ENCODE assay signal across 1 cellular context in genomic region chr10:97292097-97292861, GRCh38.
TF ChIP-seq lines count a peak whose summit lies in the region.

ARHGAP19 (minus strand) TSS chr10:97292637; CDS start chr10:97292627, 10 bp downstream.

TF ChIP-seq in HepG2, 621 proteins besides CTCF, POLR2A, EP300 and RAD21 (continued from another document and continues in another):
- TF ChIP-seq, protein P1, sequence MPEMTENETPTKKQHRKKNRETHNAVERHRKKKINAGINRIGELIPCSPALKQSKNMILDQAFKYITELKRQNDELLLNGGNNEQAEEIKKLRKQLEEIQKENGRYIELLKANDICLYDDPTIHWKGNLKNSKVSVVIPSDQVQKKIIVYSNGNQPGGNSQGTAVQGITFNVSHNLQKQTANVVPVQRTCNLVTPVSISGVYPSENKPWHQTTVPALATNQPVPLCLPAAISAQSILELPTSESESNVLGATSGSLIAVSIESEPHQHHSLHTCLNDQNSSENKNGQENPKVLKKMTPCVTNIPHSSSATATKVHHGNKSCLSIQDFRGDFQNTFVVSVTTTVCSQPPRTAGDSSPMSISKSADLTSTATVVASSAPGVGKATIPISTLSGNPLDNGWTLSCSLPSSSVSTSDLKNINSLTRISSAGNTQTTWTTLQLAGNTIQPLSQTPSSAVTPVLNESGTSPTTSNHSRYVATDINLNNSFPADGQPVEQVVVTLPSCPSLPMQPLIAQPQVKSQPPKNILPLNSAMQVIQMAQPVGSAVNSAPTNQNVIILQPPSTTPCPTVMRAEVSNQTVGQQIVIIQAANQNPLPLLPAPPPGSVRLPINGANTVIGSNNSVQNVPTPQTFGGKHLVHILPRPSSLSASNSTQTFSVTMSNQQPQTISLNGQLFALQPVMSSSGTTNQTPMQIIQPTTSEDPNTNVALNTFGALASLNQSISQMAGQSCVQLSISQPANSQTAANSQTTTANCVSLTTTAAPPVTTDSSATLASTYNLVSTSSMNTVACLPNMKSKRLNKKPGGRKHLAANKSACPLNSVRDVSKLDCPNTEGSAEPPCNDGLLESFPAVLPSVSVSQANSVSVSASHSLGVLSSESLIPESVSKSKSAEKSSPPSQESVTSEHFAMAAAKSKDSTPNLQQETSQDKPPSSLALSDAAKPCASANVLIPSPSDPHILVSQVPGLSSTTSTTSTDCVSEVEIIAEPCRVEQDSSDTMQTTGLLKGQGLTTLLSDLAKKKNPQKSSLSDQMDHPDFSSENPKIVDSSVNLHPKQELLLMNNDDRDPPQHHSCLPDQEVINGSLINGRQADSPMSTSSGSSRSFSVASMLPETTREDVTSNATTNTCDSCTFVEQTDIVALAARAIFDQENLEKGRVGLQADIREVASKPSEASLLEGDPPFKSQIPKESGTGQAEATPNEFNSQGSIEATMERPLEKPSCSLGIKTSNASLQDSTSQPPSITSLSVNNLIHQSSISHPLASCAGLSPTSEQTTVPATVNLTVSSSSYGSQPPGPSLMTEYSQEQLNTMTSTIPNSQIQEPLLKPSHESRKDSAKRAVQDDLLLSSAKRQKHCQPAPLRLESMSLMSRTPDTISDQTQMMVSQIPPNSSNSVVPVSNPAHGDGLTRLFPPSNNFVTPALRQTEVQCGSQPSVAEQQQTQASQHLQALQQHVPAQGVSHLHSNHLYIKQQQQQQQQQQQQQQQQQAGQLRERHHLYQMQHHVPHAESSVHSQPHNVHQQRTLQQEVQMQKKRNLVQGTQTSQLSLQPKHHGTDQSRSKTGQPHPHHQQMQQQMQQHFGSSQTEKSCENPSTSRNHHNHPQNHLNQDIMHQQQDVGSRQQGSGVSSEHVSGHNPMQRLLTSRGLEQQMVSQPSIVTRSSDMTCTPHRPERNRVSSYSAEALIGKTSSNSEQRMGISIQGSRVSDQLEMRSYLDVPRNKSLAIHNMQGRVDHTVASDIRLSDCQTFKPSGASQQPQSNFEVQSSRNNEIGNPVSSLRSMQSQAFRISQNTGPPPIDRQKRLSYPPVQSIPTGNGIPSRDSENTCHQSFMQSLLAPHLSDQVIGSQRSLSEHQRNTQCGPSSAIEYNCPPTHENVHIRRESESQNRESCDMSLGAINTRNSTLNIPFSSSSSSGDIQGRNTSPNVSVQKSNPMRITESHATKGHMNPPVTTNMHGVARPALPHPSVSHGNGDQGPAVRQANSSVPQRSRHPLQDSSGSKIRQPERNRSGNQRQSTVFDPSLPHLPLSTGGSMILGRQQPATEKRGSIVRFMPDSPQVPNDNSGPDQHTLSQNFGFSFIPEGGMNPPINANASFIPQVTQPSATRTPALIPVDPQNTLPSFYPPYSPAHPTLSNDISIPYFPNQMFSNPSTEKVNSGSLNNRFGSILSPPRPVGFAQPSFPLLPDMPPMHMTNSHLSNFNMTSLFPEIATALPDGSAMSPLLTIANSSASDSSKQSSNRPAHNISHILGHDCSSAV (CRISPR knock-in tag; IDR thresholded peaks at IDR 0.05; ENCODE audit: borderline replicate concordance), result no peak
- TF ChIP-seq ZNF589 (CRISPR knock-in tag; conservative IDR thresholded peaks at IDR 0.05) (no peak), ZBTB46 (CRISPR knock-in tag; IDR thresholded peaks at IDR 0.05; ENCODE audit: borderline replicate concordance) (no peak), ZFY (CRISPR knock-in tag; IDR thresholded peaks at IDR 0.05) (peak; percentile 96), GTF3A (CRISPR knock-in tag; conservative IDR thresholded peaks at IDR 0.05) (no peak), KAT2B (IDR thresholded peaks at IDR 0.05; ENCODE audit: borderline replicate concordance, low read depth, low read length) (no peak), NPAS2 (CRISPR knock-in tag; IDR thresholded peaks at IDR 0.05; ENCODE audit: borderline replicate concordance) (no peak), MTF2 (CRISPR knock-in tag; IDR thresholded peaks at IDR 0.05; ENCODE audit: borderline replicate concordance) (no peak), PBX2 (CRISPR knock-in tag; IDR thresholded peaks at IDR 0.05) (peak; percentile 84), ZFP62 (CRISPR knock-in tag; IDR thresholded peaks at IDR 0.05) (no peak), MBD4 (IDR thresholded peaks at IDR 0.05; ENCODE audit: borderline replicate concordance, low read length) (no peak), CC2D1A (CRISPR knock-in tag; IDR thresholded peaks at IDR 0.05) (no peak), NFIB (CRISPR knock-in tag; IDR thresholded peaks at IDR 0.05; ENCODE audit: borderline replicate concordance) (no peak), HNRNPH1 (optimal IDR thresholded peaks at IDR 0.05; ENCODE audit: low read depth, low read length) (no peak), ZNF138 (CRISPR knock-in tag; IDR thresholded peaks at IDR 0.05; ENCODE audit: low read depth) (no peak), ZBTB39 (CRISPR knock-in tag; IDR thresholded peaks at IDR 0.05) (no peak), RNF2 (conservative IDR thresholded peaks at IDR 0.05; ENCODE audit: low read depth) (no peak), ZBTB7B (CRISPR knock-in tag; IDR thresholded peaks at IDR 0.05) (peak; percentile 87), GZF1 (CRISPR knock-in tag; IDR thresholded peaks at IDR 0.05) (0 out of 2 replicates have a peak, but pooled peaks have one; percentile 66), SRSF9 (IDR thresholded peaks at IDR 0.05; ENCODE audit: borderline replicate concordance, insufficient read depth, low read depth, low read length, poor library complexity, severe bottlenecking) (no peak), ZNF792 (CRISPR knock-in tag; IDR thresholded peaks at IDR 0.05) (peak; percentile 78), RFX3 (CRISPR knock-in tag; IDR thresholded peaks at IDR 0.05) (peak; percentile 53; the same call in 1 of the 2 replicates), JARID2 (CRISPR knock-in tag; IDR thresholded peaks at IDR 0.05; ENCODE audit: insufficient replicate concordance) (peak; percentile 75), ETV6 (CRISPR knock-in tag; conservative IDR thresholded peaks at IDR 0.05) (0 out of 2 replicates have a peak, but pooled peaks have one; percentile 37), TMF1 (CRISPR knock-in tag; IDR thresholded peaks at IDR 0.05; ENCODE audit: low read depth) (peak; percentile 79; the same call in 1 of the 2 replicates), ZNF235 (CRISPR knock-in tag; IDR thresholded peaks at IDR 0.05; ENCODE audit: borderline replicate concordance) (0 out of 2 replicates have a peak, but pooled peaks have one; percentile 60), ARNT (IDR thresholded peaks at IDR 0.05) (no peak), KDM5B (CRISPR knock-in tag; IDR thresholded peaks at IDR 0.05; ENCODE audit: borderline replicate concordance) (peak; percentile 91), GABPB1 (CRISPR knock-in tag; IDR thresholded peaks at IDR 0.05) (peak; percentile 86), ZNF674 (CRISPR knock-in tag; IDR thresholded peaks at IDR 0.05; ENCODE audit: low read depth) (no peak)
- TF ChIP-seq, protein P2, sequence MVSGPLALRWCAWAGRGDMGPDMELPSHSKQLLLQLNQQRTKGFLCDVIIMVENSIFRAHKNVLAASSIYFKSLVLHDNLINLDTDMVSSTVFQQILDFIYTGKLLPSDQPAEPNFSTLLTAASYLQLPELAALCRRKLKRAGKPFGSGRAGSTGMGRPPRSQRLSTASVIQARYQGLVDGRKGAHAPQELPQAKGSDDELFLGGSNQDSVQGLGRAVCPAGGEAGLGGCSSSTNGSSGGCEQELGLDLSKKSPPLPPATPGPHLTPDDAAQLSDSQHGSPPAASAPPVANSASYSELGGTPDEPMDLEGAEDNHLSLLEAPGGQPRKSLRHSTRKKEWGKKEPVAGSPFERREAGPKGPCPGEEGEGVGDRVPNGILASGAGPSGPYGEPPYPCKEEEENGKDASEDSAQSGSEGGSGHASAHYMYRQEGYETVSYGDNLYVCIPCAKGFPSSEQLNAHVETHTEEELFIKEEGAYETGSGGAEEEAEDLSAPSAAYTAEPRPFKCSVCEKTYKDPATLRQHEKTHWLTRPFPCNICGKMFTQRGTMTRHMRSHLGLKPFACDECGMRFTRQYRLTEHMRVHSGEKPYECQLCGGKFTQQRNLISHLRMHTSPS (CRISPR knock-in tag; IDR thresholded peaks at IDR 0.05; ENCODE audit: low read depth), result peak; percentile 30; the same call in 1 of the 2 replicates
- TF ChIP-seq, protein P3, sequence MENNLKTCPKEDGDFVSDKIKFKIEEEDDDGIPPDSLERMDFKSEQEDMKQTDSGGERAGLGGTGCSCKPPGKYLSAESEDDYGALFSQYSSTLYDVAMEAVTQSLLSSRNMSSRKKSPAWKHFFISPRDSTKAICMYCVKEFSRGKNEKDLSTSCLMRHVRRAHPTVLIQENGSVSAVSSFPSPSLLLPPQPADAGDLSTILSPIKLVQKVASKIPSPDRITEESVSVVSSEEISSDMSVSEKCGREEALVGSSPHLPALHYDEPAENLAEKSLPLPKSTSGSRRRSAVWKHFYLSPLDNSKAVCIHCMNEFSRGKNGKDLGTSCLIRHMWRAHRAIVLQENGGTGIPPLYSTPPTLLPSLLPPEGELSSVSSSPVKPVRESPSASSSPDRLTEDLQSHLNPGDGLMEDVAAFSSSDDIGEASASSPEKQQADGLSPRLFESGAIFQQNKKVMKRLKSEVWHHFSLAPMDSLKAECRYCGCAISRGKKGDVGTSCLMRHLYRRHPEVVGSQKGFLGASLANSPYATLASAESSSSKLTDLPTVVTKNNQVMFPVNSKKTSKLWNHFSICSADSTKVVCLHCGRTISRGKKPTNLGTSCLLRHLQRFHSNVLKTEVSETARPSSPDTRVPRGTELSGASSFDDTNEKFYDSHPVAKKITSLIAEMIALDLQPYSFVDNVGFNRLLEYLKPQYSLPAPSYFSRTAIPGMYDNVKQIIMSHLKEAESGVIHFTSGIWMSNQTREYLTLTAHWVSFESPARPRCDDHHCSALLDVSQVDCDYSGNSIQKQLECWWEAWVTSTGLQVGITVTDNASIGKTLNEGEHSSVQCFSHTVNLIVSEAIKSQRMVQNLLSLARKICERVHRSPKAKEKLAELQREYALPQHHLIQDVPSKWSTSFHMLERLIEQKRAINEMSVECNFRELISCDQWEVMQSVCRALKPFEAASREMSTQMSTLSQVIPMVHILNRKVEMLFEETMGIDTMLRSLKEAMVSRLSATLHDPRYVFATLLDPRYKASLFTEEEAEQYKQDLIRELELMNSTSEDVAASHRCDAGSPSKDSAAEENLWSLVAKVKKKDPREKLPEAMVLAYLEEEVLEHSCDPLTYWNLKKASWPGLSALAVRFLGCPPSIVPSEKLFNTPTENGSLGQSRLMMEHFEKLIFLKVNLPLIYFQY (CRISPR knock-in tag; IDR thresholded peaks at IDR 0.05; ENCODE audit: borderline replicate concordance), result no peak; the same call in 1 of the 2 replicates
- TF ChIP-seq, protein P4, sequence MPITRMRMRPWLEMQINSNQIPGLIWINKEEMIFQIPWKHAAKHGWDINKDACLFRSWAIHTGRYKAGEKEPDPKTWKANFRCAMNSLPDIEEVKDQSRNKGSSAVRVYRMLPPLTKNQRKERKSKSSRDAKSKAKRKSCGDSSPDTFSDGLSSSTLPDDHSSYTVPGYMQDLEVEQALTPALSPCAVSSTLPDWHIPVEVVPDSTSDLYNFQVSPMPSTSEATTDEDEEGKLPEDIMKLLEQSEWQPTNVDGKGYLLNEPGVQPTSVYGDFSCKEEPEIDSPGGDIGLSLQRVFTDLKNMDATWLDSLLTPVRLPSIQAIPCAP (CRISPR knock-in tag; IDR thresholded peaks at IDR 0.05; ENCODE audit: low read depth), result no peak
- TF ChIP-seq, protein P5, sequence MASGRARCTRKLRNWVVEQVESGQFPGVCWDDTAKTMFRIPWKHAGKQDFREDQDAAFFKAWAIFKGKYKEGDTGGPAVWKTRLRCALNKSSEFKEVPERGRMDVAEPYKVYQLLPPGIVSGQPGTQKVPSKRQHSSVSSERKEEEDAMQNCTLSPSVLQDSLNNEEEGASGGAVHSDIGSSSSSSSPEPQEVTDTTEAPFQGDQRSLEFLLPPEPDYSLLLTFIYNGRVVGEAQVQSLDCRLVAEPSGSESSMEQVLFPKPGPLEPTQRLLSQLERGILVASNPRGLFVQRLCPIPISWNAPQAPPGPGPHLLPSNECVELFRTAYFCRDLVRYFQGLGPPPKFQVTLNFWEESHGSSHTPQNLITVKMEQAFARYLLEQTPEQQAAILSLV (CRISPR knock-in tag; IDR thresholded peaks at IDR 0.05; ENCODE audit: borderline replicate concordance), result peak; percentile 40; the same call in 1 of the 2 replicates
- TF ChIP-seq, protein P6, sequence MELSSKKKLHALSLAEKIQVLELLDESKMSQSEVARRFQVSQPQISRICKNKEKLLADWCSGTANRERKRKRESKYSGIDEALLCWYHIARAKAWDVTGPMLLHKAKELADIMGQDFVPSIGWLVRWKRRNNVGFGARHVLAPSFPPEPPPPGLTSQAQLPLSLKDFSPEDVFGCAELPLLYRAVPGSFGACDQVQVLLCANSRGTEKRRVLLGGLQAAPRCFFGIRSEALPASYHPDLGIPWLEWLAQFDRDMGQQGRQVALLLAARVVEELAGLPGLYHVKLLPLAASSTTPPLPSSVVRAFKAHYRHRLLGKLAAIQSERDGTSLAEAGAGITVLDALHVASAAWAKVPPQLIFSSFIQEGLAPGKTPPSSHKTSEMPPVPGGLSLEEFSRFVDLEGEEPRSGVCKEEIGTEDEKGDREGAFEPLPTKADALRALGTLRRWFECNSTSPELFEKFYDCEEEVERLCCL (CRISPR knock-in tag; IDR thresholded peaks at IDR 0.05; ENCODE audit: borderline replicate concordance), result no peak
